Comparison of ENCODE assay signal across 16 cellular contexts in genomic region chr2:121398853-121399252, GRCh38.
DNase-seq lines count a peak whose midpoint lies in the region; FAIRE-seq and TF ChIP-seq lines count a peak whose summit lies in the region.
"Had no signal": no experiment of that assay in that cellular context is flagged by ENCODE, and none has a peak within 500 bp of the region (broad histone marks: within the 10 kb centered on the region; RNA-seq: fewer than 3 reads in every experiment).

No MANE protein-coding gene starts in this region.

- H3K27me3 Mint-ChIP-seq in neural crest cell (ENCODE audit: low read depth): no peaks in the 10 kb centered on the region

- no peak overlapping the region for H3K27ac ChIP-seq in endothelial cell of umbilical vein (ENCODE audit: insufficient read depth, low read depth, low read length)
- H3K27ac ChIP-seq: BLaER1 treated with 17β-estradiol and CSF1 and Interleukin-3, amounts not matched to agents 10 nM and 100 nM; RWPE1; SJCRH30 had no signal

- no peaks in the 10 kb centered on the region for H3K4me1 ChIP-seq in endothelial cell of umbilical vein (ENCODE audit: control insufficient read depth, extremely low read depth, insufficient read depth, low read length)
- H3K4me1 ChIP-seq: BLaER1 treated with 17β-estradiol and CSF1 and Interleukin-3, amounts not matched to agents 10 nM and 100 nM; SJCRH30 had no signal

- no peaks in the 10 kb centered on the region for H4K20me1 ChIP-seq in endothelial cell of umbilical vein (replicated peaks; ENCODE audit: control insufficient read depth, extremely low read depth, insufficient read depth, low read length)

- no peak for TF ChIP-seq POLR2A in endothelial cell of umbilical vein (IDR thresholded peaks at IDR 0.05; ENCODE audit: low read depth, low read length)

- H2AFZ ChIP-seq in endothelial cell of umbilical vein (ENCODE audit: low read depth, low read length): no peak overlapping the region

- no peaks in the 10 kb centered on the region for H3K27me3 ChIP-seq in endothelial cell of umbilical vein (ENCODE audit: control insufficient read depth in 2 of 2, insufficient read depth in 2 of 2, low read length in 2 of 2)
- H3K27me3 ChIP-seq: BLaER1 treated with 17β-estradiol and CSF1 and Interleukin-3, amounts not matched to agents 10 nM and 100 nM; SJCRH30 had no signal

- TF ChIP-seq CTCF in endothelial cell of umbilical vein (IDR thresholded peaks at IDR 0.05; ENCODE audit: extremely low read depth in 1 of 2, insufficient read depth in 1 of 2, low read depth in 1 of 2, low read length in 2 of 2) (no peak), neural crest cell (conservative IDR thresholded peaks at IDR 0.05) (no peak)

- peaks cover 4% of the 10 kb centered on the region for H3K4me1 Mint-ChIP-seq in neural crest cell

- POLR2A ChIA-PET in endothelial cell of umbilical vein (lab: Charles Lee): interaction anchor here (1.1 kb wide), 1 partner anchor 132 kb away, joined by 3 read pairs; the partner anchor contains the start of gene RNU4ATAC

- H3K36me3 ChIP-seq in endothelial cell of umbilical vein (ENCODE audit: control insufficient read depth in 2 of 2, extremely low read depth in 1 of 2, insufficient read depth in 2 of 2, low read length in 2 of 2): peaks cover 5 to 12% of the 10 kb centered on the region in 2 experiments

- dilution Hi-C loops in endothelial cell of umbilical vein (cut with MboI; ENCODE audit: extremely low pct_ligation_motif_present, low sequenced_read_pairs): no loop called here

- peaks cover 18% of the 10 kb centered on the region for H3K36me3 Mint-ChIP-seq in neural crest cell (ENCODE audit: low read depth)

- no peak overlapping the region for H3K4me2 ChIP-seq in endothelial cell of umbilical vein (ENCODE audit: insufficient read depth, low read length)
- H3K4me2 ChIP-seq: BLaER1 treated with 17β-estradiol and CSF1 and Interleukin-3, amounts not matched to agents 10 nM and 100 nM had no signal

- CTCF ChIA-PET in endothelial cell of umbilical vein (lab: Charles Lee): interaction anchor here (1.4 kb wide), 1 partner anchor 319 kb away, joined by 3 read pairs; no protein-coding TSS in a partner anchor

- no peak overlapping the region for H3K4me3 ChIP-seq in endothelial cell of umbilical vein (replicated peaks in 1 of 3; ENCODE audit: insufficient read depth in 1 of 3, low read depth in 1 of 3, low read length in 3 of 3)
- H3K4me3 ChIP-seq: BLaER1 treated with 17β-estradiol and CSF1 and Interleukin-3, amounts not matched to agents 10 nM and 100 nM; GM12878; SJCRH30 had no signal

- FAIRE-seq in endothelial cell of umbilical vein (lab: Jason Lieb, UNC): no peak
- FAIRE-seq: GM12878, GM18507 had no signal

- H3K9me3 ChIP-seq in endothelial cell of umbilical vein (replicated peaks; ENCODE audit: control insufficient read depth, insufficient read depth, low read length): no peaks in the 10 kb centered on the region
- H3K9me3 ChIP-seq: BLaER1 treated with 17β-estradiol and CSF1 and Interleukin-3, amounts not matched to agents 10 nM and 100 nM; SJCRH30 had no signal

- intact Hi-C loops in endothelial cell of umbilical vein (cut with micrococcal nuclease): no loop called here

- no peaks in the 10 kb centered on the region for H3K79me2 ChIP-seq in endothelial cell of umbilical vein (ENCODE audit: control insufficient read depth, insufficient read depth, low read length)

- DNase-seq in NOMO-1 treated with DMSO at 0.1 percent for 48 hours (lab: John Stamatoyannopoulos, UW; ENCODE audit: unreplicated experiment) (peak; percentile 11), NOMO-1 treated with dmso at 0.1 percent for 144 hours (lab: John Stamatoyannopoulos, UW; ENCODE audit: unreplicated experiment) (no peak), MV-4-11 (lab: John Stamatoyannopoulos, UW) (peak; percentile 4), endothelial cell of umbilical vein (ENCODE audit: low read depth, low spot score) (peak; percentile 27), neural crest cell (ENCODE audit: low read depth, low spot score) (no peak), DMS53 (lab: John Stamatoyannopoulos, UW) (no peak), NCI-H524 treated with DMSO at 0.1 percent for 48 hours (lab: John Stamatoyannopoulos, UW) (no peak)
- DNase-seq in stimulated activated CD4-positive, alpha-beta T cell treated with anti-CD3 and anti-CD28 coated beads, Interleukin-4, amount 100 ng/mL, for 4 hours: no peak
- DNase-seq: 8988T, NCI-H2029, NCI-H2171 treated with DMSO at 0.1 percent for 48 hours, SJCRH30 had no signal

- no peak overlapping the region for H3K9ac ChIP-seq in endothelial cell of umbilical vein (replicated peaks; ENCODE audit: extremely low read depth, insufficient read depth, low read length)
- H3K9ac ChIP-seq: BLaER1 treated with 17β-estradiol and CSF1 and Interleukin-3, amounts not matched to agents 10 nM and 100 nM had no signal

- no peaks in the 10 kb centered on the region for H3K9me3 Mint-ChIP-seq in neural crest cell

- BruUV-seq in endothelial cell of umbilical vein (replicated peaks; lab: Mats Ljungman, UMichigan): no TSS peak

- no peaks in the 10 kb centered on the region for H3K9me1 ChIP-seq in endothelial cell of umbilical vein (replicated peaks; ENCODE audit: control insufficient read depth, extremely low read depth, insufficient read depth, low read length)

- peak overlapping the region; percentile 70 for H3K27ac Mint-ChIP-seq in neural crest cell (ENCODE audit: unreplicated experiment)

- H3K4me3 Mint-ChIP-seq in neural crest cell: no peak overlapping the region

TF ChIP-seq in endothelial cell of umbilical vein, 7 proteins besides CTCF, POLR2A, EP300 and RAD21:
- TF ChIP-seq GATA2 (IDR thresholded peaks at IDR 0.05; ENCODE audit: insufficient read depth, insufficient read length, low read depth, low read length) (no peak), MAX (IDR thresholded peaks at IDR 0.05; ENCODE audit: insufficient read depth, insufficient read length) (no peak), MYC (IDR thresholded peaks at IDR 0.05; ENCODE audit: low read depth, low read length) (no peak), FOS (IDR thresholded peaks at IDR 0.05; ENCODE audit: borderline replicate concordance, insufficient read depth, low read length) (no peak), POLR2AphosphoS5 (IDR thresholded peaks at IDR 0.05; ENCODE audit: insufficient read depth, low read depth, low read length) (no peak), EZH2 (IDR thresholded peaks at IDR 0.05; ENCODE audit: borderline replicate concordance, low read depth, low read length, severe bottlenecking) (no peak), JUN (IDR thresholded peaks at IDR 0.05; ENCODE audit: borderline replicate concordance, insufficient read depth, insufficient read length, low read depth) (no peak)

Comparison
In these comparisons a context has a peak if more than half of its experiments do, and no peak if none do; other contexts are left out.
1. DNase-seq: peak in NOMO-1 treated with DMSO at 0.1 percent for 48 hours (single experiment), MV-4-11 (single experiment) and endothelial cell of umbilical vein (single experiment); none in NOMO-1 treated with dmso at 0.1 percent for 144 hours (single experiment), neural crest cell (single experiment), DMS53 (single experiment), stimulated activated CD4-positive, alpha-beta T cell treated with anti-CD3 and anti-CD28 coated beads, Interleukin-4, amount 100 ng/mL, for 4 hours (0 of 2) and NCI-H524 treated with DMSO at 0.1 percent for 48 hours (single experiment).